In the genomic region with DNA sequence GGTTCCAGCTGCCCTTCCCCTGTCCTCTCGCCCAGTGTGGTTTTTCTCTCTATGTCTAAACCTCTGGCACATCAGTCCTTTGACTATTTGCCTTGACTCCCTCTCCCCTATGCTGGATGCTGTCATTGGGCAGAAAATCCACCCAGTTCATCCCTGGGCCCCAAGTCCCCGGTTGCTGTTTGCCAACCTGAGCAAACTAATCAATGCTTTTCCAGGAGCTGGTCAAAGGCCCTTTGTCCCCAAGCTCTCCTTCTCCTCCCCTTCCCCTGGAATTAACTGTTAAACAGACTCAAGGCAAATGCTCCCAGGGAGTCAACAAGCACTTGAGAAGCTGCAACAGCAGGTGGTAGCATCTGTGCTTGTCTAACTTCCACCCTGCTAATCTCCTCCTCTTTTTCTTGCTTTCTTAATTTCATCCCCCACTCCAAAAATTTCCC, we compare ENCODE assay signal across 16 cellular contexts.
"Had no signal": no experiment of that assay in that cellular context is flagged by ENCODE, and none has a peak within 500 bp of the region (broad histone marks: within the 10 kb centered on the region; RNA-seq: fewer than 3 reads in every experiment).

No MANE protein-coding gene starts in this region.

- H3K9me3 Mint-ChIP-seq: activated CD4-positive, alpha-beta memory T cell treated with anti-CD3 and anti-CD28 coated beads, Interleukin-2, amount 10 ng/mL, durations not matched to agents 7 days and 5 days; activated naive CD8-positive, alpha-beta T cell treated with anti-CD3 and anti-CD28 coated beads for 36 hours; activated T-cell treated with anti-CD3 and anti-CD28 coated beads, Interleukin-2, amount 50 U/mL, for 72 hours; dendritic cell treated with granulocyte-macrophage colony-stimulating factor and Interleukin-4, amounts not matched to agents 40 ng/mL and 50 ng/mL, for 4 days; stimulated activated effector memory CD8-positive, alpha-beta T cell treated with anti-CD3 and anti-CD28 coated beads, Interleukin-12 subunit alpha, Interleukin-12 subunit beta, amount 100 ng/mL, for 72 hours had no signal

- H3K4me2 ChIP-seq: smooth muscle cell had no signal

- H3K9me3 ChIP-seq: tibial nerve had no signal

- H3K27me3 Mint-ChIP-seq: activated CD4-positive, alpha-beta memory T cell treated with anti-CD3 and anti-CD28 coated beads, Interleukin-2, amount 10 ng/mL, durations not matched to agents 7 days and 5 days had no signal

- H3K4me1 Mint-ChIP-seq: activated CD4-positive, alpha-beta memory T cell treated with anti-CD3 and anti-CD28 coated beads, Interleukin-2, amount 10 ng/mL, durations not matched to agents 7 days and 5 days; activated naive CD8-positive, alpha-beta T cell treated with anti-CD3 and anti-CD28 coated beads for 36 hours; naive thymus-derived CD4-positive, alpha-beta T cell; stimulated activated effector memory CD8-positive, alpha-beta T cell treated with anti-CD3 and anti-CD28 coated beads, Interleukin-12 subunit alpha, Interleukin-12 subunit beta, amount 100 ng/mL, for 72 hours had no signal

- DNase-seq: activated CD4-positive, alpha-beta memory T cell treated with anti-CD3 and anti-CD28 coated beads, Interleukin-2, amount 10 ng/mL, durations not matched to agents 7 days and 5 days; activated CD8-positive, alpha-beta memory T cell treated with anti-CD3 and anti-CD28 coated beads, Interleukin-2, amount 50 U/mL, for 4 hours; activated gamma-delta T cell treated with Interleukin-2 at 50 U/mL for 16 hours; activated naive CD8-positive, alpha-beta T cell treated with anti-CD3 and anti-CD28 coated beads for 36 hours; activated T-cell treated with anti-CD3 and anti-CD28 coated beads, Interleukin-2, amount 50 U/mL, for 72 hours; anterior cingulate cortex; cerebellar nuclear complex; effector memory CD8-positive, alpha-beta T cell; erythroblast; left cardiac atrium; naive thymus-derived CD4-positive, alpha-beta T cell; right cardiac atrium had no signal

- H3K36me3 ChIP-seq: tibial nerve had no signal

- H3K4me3 Mint-ChIP-seq: activated CD4-positive, alpha-beta memory T cell treated with anti-CD3 and anti-CD28 coated beads, Interleukin-2, amount 10 ng/mL, durations not matched to agents 7 days and 5 days; activated naive CD8-positive, alpha-beta T cell treated with anti-CD3 and anti-CD28 coated beads for 36 hours; activated T-cell treated with anti-CD3 and anti-CD28 coated beads, Interleukin-2, amount 50 U/mL, for 72 hours; dendritic cell treated with granulocyte-macrophage colony-stimulating factor and Interleukin-4, amounts not matched to agents 40 ng/mL and 50 ng/mL, for 4 days; effector memory CD8-positive, alpha-beta T cell; naive thymus-derived CD4-positive, alpha-beta T cell; stimulated activated effector memory CD8-positive, alpha-beta T cell treated with anti-CD3 and anti-CD28 coated beads, Interleukin-12 subunit alpha, Interleukin-12 subunit beta, amount 100 ng/mL, for 72 hours had no signal

- H3K4me3 ChIP-seq: smooth muscle cell, tibial nerve had no signal

- H3K27ac ChIP-seq: tibial nerve had no signal

- H3K36me3 Mint-ChIP-seq: activated naive CD8-positive, alpha-beta T cell treated with anti-CD3 and anti-CD28 coated beads for 36 hours; stimulated activated effector memory CD8-positive, alpha-beta T cell treated with anti-CD3 and anti-CD28 coated beads, Interleukin-12 subunit alpha, Interleukin-12 subunit beta, amount 100 ng/mL, for 72 hours had no signal

- H3K4me1 ChIP-seq: tibial nerve had no signal

- H3K27me3 ChIP-seq: tibial nerve had no signal

- ATAC-seq: activated T-cell treated with anti-CD3 and anti-CD28 coated beads, Interleukin-2, amount 50 U/mL, for 72 hours; effector memory CD8-positive, alpha-beta T cell; left cardiac atrium; naive thymus-derived CD4-positive, alpha-beta T cell; right cardiac atrium; stimulated activated effector memory CD8-positive, alpha-beta T cell treated with anti-CD3 and anti-CD28 coated beads, Interleukin-12 subunit alpha, Interleukin-12 subunit beta, amount 100 ng/mL, for 72 hours had no signal

- H3K27ac Mint-ChIP-seq: activated CD4-positive, alpha-beta memory T cell treated with anti-CD3 and anti-CD28 coated beads, Interleukin-2, amount 10 ng/mL, durations not matched to agents 7 days and 5 days; activated naive CD8-positive, alpha-beta T cell treated with anti-CD3 and anti-CD28 coated beads for 36 hours; activated T-cell treated with anti-CD3 and anti-CD28 coated beads, Interleukin-2, amount 50 U/mL, for 72 hours; dendritic cell treated with granulocyte-macrophage colony-stimulating factor and Interleukin-4, amounts not matched to agents 40 ng/mL and 50 ng/mL, for 4 days; effector memory CD8-positive, alpha-beta T cell; stimulated activated effector memory CD8-positive, alpha-beta T cell treated with anti-CD3 and anti-CD28 coated beads, Interleukin-12 subunit alpha, Interleukin-12 subunit beta, amount 100 ng/mL, for 72 hours had no signal
